ENCODE assay signal across 25 cellular contexts in the genomic region with DNA sequence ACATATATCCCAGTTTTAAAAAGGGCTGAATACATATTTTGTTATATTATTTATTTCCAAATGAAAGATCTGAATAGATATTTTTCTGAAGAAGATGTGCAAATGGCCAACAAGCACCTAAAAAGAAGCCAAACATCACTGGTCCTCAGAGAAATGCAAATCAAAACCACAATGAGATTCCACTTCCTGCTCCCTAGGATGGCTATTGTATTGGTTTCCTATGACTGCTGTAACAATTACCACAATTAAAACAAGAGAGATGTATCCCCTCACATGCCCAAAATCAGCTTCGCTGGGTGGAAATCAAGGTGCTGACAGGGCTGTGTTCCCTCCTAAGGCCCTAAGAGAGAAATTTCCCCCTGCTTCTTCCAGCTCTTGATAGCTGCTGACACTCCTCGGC. TPM values are rescaled to one million over a fixed set of nuclear protein-coding genes. Genes with fewer than 3 reads are reported as not detected.
"Had no signal": no experiment of that assay in that cellular context is flagged by ENCODE, and none has a peak within 500 bp of the region (broad histone marks: within the 10 kb centered on the region; RNA-seq: fewer than 3 reads in every experiment).

No MANE protein-coding gene starts in this region.

- ATAC-seq: body of pancreas; left lung; mucosa of descending colon; naive thymus-derived CD4-positive, alpha-beta T cell had no signal

- H3K27ac ChIP-seq: body of pancreas, coronary artery, esophagus squamous epithelium, left lung, skin epidermis had no signal

- H3K4me3 Mint-ChIP-seq: activated naive CD8-positive, alpha-beta T cell; naive thymus-derived CD4-positive, alpha-beta T cell had no signal

- H3K27ac Mint-ChIP-seq: activated naive CD8-positive, alpha-beta T cell; naive thymus-derived CD4-positive, alpha-beta T cell had no signal

- H3K4me1 ChIP-seq: left lung had no signal

- DNase-seq: activated CD4-positive, alpha-beta T cell treated with anti-CD3 and anti-CD28 coated beads, Interleukin-2, amount 50 U/mL, for 1 hour; activated CD8-positive, alpha-beta memory T cell treated with anti-CD3 and anti-CD28 coated beads for 24 hours; activated gamma-delta T cell treated with Interleukin-2 at 50 U/mL for 16 hours; amniotic stem cell; body of pancreas; central memory CD4-positive, alpha-beta T cell; effector CD4-positive, alpha-beta T cell; esophagus squamous epithelium; glutamatergic neuron; hypothalamus; kidney; left lung; mammary epithelial cell; mucosa of descending colon; naive thymus-derived CD4-positive, alpha-beta T cell; posterior cingulate gyrus; stimulated activated CD4-positive, alpha-beta T cell treated with anti-CD3 and anti-CD28 coated beads, Interleukin-15, amount 100 ng/mL, for 24 hours; stimulated activated CD4-positive, alpha-beta T cell treated with anti-CD3 and anti-CD28 coated beads, Interleukin-4, amount 100 ng/mL, for 24 hours; stimulated activated naive CD4-positive, alpha-beta T cell; substantia nigra; trophoblast cell had no signal

- H3K9me3 ChIP-seq: body of pancreas, esophagus squamous epithelium, left lung, mucosa of descending colon had no signal

- H3K36me3 ChIP-seq: esophagus squamous epithelium, left lung had no signal

- H3K36me3 Mint-ChIP-seq: activated naive CD8-positive, alpha-beta T cell; naive thymus-derived CD4-positive, alpha-beta T cell had no signal

- H3K27me3 ChIP-seq: body of pancreas, esophagus squamous epithelium, left lung had no signal

- H3K27me3 Mint-ChIP-seq: activated naive CD8-positive, alpha-beta T cell had no signal

- H3K4me3 ChIP-seq: body of pancreas, coronary artery, esophagus squamous epithelium, left lung, mucosa of descending colon, skin epidermis had no signal

RNA-seq across cellular contexts. Expression of gene ABCB11, which starts 23.2 kb away (rescaled TPM):
- total RNA-seq: mammary epithelial cell; naive thymus-derived CD4-positive, alpha-beta T cell; T-helper 2 cell treated with Interferon-gamma antibody and Interleukin-4, amounts not matched to agents 100 ng/mL and 5 ng/mL, for 36 hours had no signal
- polyA plus RNA-seq: mammary epithelial cell; naive thymus-derived CD4-positive, alpha-beta T cell had no signal
